14 cellular contexts compared by ENCODE assay signal in genomic region chr22:30717331-30717921, GRCh38. TPM values are rescaled to one million over a fixed set of nuclear protein-coding genes. Genes with fewer than 3 reads are reported as not detected.
DNase-seq lines count a peak whose midpoint lies in the region; ATAC-seq, FAIRE-seq and TF ChIP-seq lines count a peak whose summit lies in the region.
"Had no signal": no experiment of that assay in that cellular context is flagged by ENCODE, and none has a peak within 500 bp of the region (broad histone marks: within the 10 kb centered on the region; RNA-seq: fewer than 3 reads in every experiment).

No MANE protein-coding gene starts in this region.

- no peak overlapping the region for H3K27ac Mint-ChIP-seq in immature natural killer cell

- ATAC-seq in GM18498 (IDR thresholded peaks at IDR 0.05; ENCODE audit: unreplicated experiment): no peak
- no peak for ATAC-seq in HG02642 (IDR thresholded peaks at IDR 0.05; ENCODE audit: poor library complexity, unreplicated experiment)
- ATAC-seq: left colon had no signal

- TF ChIP-seq CTCF in bronchial epithelial cell (IDR thresholded peaks at IDR 0.05; ENCODE audit: insufficient read depth, low read length, severe bottlenecking): no peak

- no peak overlapping the region for H3K4me3 Mint-ChIP-seq in immature natural killer cell

- no peaks in the 10 kb centered on the region for H3K36me3 ChIP-seq in bronchial epithelial cell (ENCODE audit: control insufficient read depth, insufficient read depth, low read length)
- H3K36me3 ChIP-seq: pancreas, tibial artery had no signal

- no peaks in the 10 kb centered on the region for H3K27me3 ChIP-seq in bronchial epithelial cell (ENCODE audit: control insufficient read depth, insufficient read depth, low read length)
- H3K27me3 ChIP-seq: pancreas, tibial artery had no signal

- H3K36me3 Mint-ChIP-seq in immature natural killer cell: no peaks in the 10 kb centered on the region

- FAIRE-seq in bronchial epithelial cell (lab: Jason Lieb, UNC): no peak
- FAIRE-seq: pancreas had no signal

- peak; percentile 74 for DNase-seq in AG20443 (ENCODE audit: low spot score)
- peak; percentile 97 for DNase-seq in HT1080 (ENCODE audit: low read depth)
- DNase-seq in bronchial epithelial cell (ENCODE audit: low read depth): peak; percentile 76
- peak; percentile 88 to 93 for DNase-seq in lung microvascular endothelial cell (ENCODE audit: low read depth in 2 of 2)
- DNase-seq in immature natural killer cell: no peak
- no peak for DNase-seq in NCI-H2081 (lab: John Stamatoyannopoulos, UW)
- DNase-seq: DMS153; left colon; NCI-H1436; NK-92 treated with Interleukin-12 subunit alpha and Interleukin-12 subunit beta, amount 100 ng/mL, for 24 hours; pancreas; tibial artery had no signal

- no peak overlapping the region for H3K4me3 ChIP-seq in bronchial epithelial cell (ENCODE audit: low read depth, low read length)
- H3K4me3 ChIP-seq: pancreas, tibial artery had no signal

- H3K27me3 Mint-ChIP-seq in immature natural killer cell (ENCODE audit: low read depth in 3 of 3): peaks cover 0 to 1% (median 0%) of the 10 kb centered on the region in 3 donors

- no peaks in the 10 kb centered on the region for H3K9me3 Mint-ChIP-seq in immature natural killer cell

- no peaks in the 10 kb centered on the region for H3K4me1 Mint-ChIP-seq in immature natural killer cell

RNA-seq across cellular contexts. Expression of gene OSBP2, which starts 22.8 kb away (rescaled TPM):
- total RNA-seq in HT1080 (2014; rRNA removed; shearing (Covaris generic)): 22.5 and 24.3 TPM in 2 replicates
- polyA plus RNA-seq in HT1080 (2015; cell fraction: cytosol; rRNA removed): 16.3 and 17.5 TPM in 2 replicates
- polyA plus RNA-seq in HT1080 (2015; cell fraction: nucleus; rRNA removed): 5.5 and 6.7 TPM in 2 replicates
- total RNA-seq in bronchial epithelial cell (23.4 and 32.8 TPM in 2 replicates), lung microvascular endothelial cell (10.5 and 15.9 TPM in 2 replicates)
- polyA plus RNA-seq in immature natural killer cell: 1 to 10 TPM in 1 of 3 donors, under 1 TPM in 2; 0.19 to 2.4 (median 0.35) TPM

RNA-seq across cellular contexts. Expression of gene DUSP18, which starts 49.8 kb away (rescaled TPM):
- total RNA-seq in HT1080 (2014; rRNA removed; shearing (Covaris generic)): 6.9 and 7.9 TPM in 2 replicates
- polyA plus RNA-seq in HT1080 (2015; cell fraction: cytosol; rRNA removed): 6.8 and 7.8 TPM in 2 replicates
- polyA plus RNA-seq in HT1080 (2015; cell fraction: nucleus; rRNA removed): 8.4 and 8.8 TPM in 2 replicates
- total RNA-seq in bronchial epithelial cell (5.3 and 11.3 TPM in 2 replicates), lung microvascular endothelial cell (8.3 and 8.9 TPM in 2 replicates)
- 1 to 10 TPM; 4.6 to 8.6 (median 4.7) TPM for polyA plus RNA-seq in immature natural killer cell

Comparison
In these comparisons a context has a peak if more than half of its experiments do, and no peak if none do; other contexts are left out.
1. DNase-seq: peak in AG20443 (single experiment), HT1080 (single experiment), bronchial epithelial cell (single experiment) and lung microvascular endothelial cell (2 of 2); none in immature natural killer cell (0 of 3) and NCI-H2081 (0 of 2).